Comparison of ENCODE assay signal across 14 cellular contexts in the genomic region with DNA sequence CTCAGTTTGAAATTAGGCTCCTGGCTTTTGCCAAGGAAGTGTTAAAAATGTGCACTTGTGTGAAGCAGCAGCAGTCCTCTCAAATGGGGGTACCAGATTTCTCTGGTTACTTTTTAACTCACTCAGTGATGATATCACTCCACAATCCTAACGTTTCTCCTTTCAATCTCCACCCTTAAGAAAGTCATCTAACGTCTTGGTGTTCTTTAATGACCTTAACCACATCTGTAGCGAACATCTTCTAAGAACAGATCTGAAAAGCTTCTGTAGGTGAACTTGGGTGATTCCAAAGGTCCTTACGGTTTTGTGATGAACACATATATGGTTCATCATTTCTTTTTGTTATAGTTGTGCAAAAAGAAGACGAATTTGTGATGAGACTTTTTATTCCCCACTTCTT.
DNase-seq lines count a peak whose midpoint lies in the region; ATAC-seq lines count a peak whose summit lies in the region.
"Had no signal": no experiment of that assay in that cellular context is flagged by ENCODE, and none has a peak within 500 bp of the region (broad histone marks: within the 10 kb centered on the region; RNA-seq: fewer than 3 reads in every experiment).

No MANE protein-coding gene starts in this region.

- H3K4me1 ChIP-seq in BLaER1 = peaks cover 49% of the 10 kb centered on the region
- H3K4me1 ChIP-seq in CD8-positive, alpha-beta memory T cell (ENCODE audit: insufficient read depth, low read length) = peaks cover 43% of the 10 kb centered on the region
- H3K4me1 ChIP-seq in naive thymus-derived CD4-positive, alpha-beta T cell (ENCODE audit: control insufficient read depth in 2 of 2, insufficient read depth in 2 of 2, low read length in 2 of 2) = peaks cover 17 to 32% of the 10 kb centered on the region in 2 donors
- H3K4me1 ChIP-seq: right lobe of liver had no signal

- H3K36me3 ChIP-seq in BLaER1 = no peaks in the 10 kb centered on the region
- H3K36me3 ChIP-seq in CD8-positive, alpha-beta memory T cell (ENCODE audit: insufficient read depth, low read length) = no peaks in the 10 kb centered on the region
- no peaks in the 10 kb centered on the region for H3K36me3 ChIP-seq in naive thymus-derived CD4-positive, alpha-beta T cell (ENCODE audit: control insufficient read depth in 2 of 3, insufficient read depth in 3 of 3, low read length in 3 of 3)
- H3K36me3 ChIP-seq: gastrocnemius medialis, Peyer's patch, right lobe of liver had no signal

- H3K9ac ChIP-seq in BLaER1 = no peak overlapping the region

- no peaks in the 10 kb centered on the region for H3K27me3 ChIP-seq in BLaER1
- H3K27me3 ChIP-seq in CD8-positive, alpha-beta memory T cell (ENCODE audit: insufficient read depth, low read length, poor library complexity, severe bottlenecking) = no peaks in the 10 kb centered on the region
- H3K27me3 ChIP-seq in naive thymus-derived CD4-positive, alpha-beta T cell (ENCODE audit: control insufficient read depth in 2 of 2, insufficient read depth in 2 of 2, low read length in 2 of 2) = no peaks in the 10 kb centered on the region
- H3K27me3 ChIP-seq: gastrocnemius medialis, Peyer's patch, right lobe of liver had no signal

- peak overlapping the region in 3 of 7 donors; percentile 25 to 55 (median 40) for H3K4me3 Mint-ChIP-seq in CD8-positive, alpha-beta memory T cell
- H3K4me3 Mint-ChIP-seq in activated CD8-positive, alpha-beta T cell treated with anti-CD3 and anti-CD28 coated beads, Interleukin-2, amount 10 ng/mL, durations not matched to agents 7 days and 5 days = no peak overlapping the region
- peak overlapping the region in 9 of 10 donors; percentile 4 to 60 (median 16) for H3K4me3 Mint-ChIP-seq in naive thymus-derived CD4-positive, alpha-beta T cell

- H3K4me3 ChIP-seq in BLaER1 = no peak overlapping the region
- H3K4me3 ChIP-seq in CD8-positive, alpha-beta memory T cell (ENCODE audit: low read length) = no peak overlapping the region
- no peak overlapping the region for H3K4me3 ChIP-seq in naive thymus-derived CD4-positive, alpha-beta T cell (ENCODE audit: low read length)
- H3K4me3 ChIP-seq: gastrocnemius medialis, Peyer's patch, right lobe of liver had no signal

- H3K9me3 ChIP-seq in BLaER1 = no peaks in the 10 kb centered on the region
- no peaks in the 10 kb centered on the region for H3K9me3 ChIP-seq in CD8-positive, alpha-beta memory T cell (ENCODE audit: low read length)
- H3K9me3 ChIP-seq in naive thymus-derived CD4-positive, alpha-beta T cell (ENCODE audit: control insufficient read depth in 2 of 3, low read length in 3 of 3) = no peaks in the 10 kb centered on the region
- H3K9me3 ChIP-seq: gastrocnemius medialis, Peyer's patch, right lobe of liver had no signal

- no peaks in the 10 kb centered on the region for H4K20me1 ChIP-seq in BLaER1

- ATAC-seq in activated CD8-positive, alpha-beta T cell treated with anti-CD3 and anti-CD28 coated beads, Interleukin-2, amount 10 ng/mL, durations not matched to agents 7 days and 5 days = peak; percentile 35
- ATAC-seq in naive thymus-derived CD4-positive, alpha-beta T cell = peak; percentile 56
- ATAC-seq: gastrocnemius medialis, right lobe of liver had no signal

- H3K9me3 Mint-ChIP-seq in CD8-positive, alpha-beta memory T cell = no peaks in the 10 kb centered on the region
- no peaks in the 10 kb centered on the region for H3K9me3 Mint-ChIP-seq in activated CD8-positive, alpha-beta T cell treated with anti-CD3 and anti-CD28 coated beads, Interleukin-2, amount 10 ng/mL, durations not matched to agents 7 days and 5 days (ENCODE audit: insufficient read depth)
- H3K9me3 Mint-ChIP-seq in naive thymus-derived CD4-positive, alpha-beta T cell = no peaks in the 10 kb centered on the region

- peaks cover 55 to 87% (median 80%) of the 10 kb centered on the region in 3 donors for H3K4me1 Mint-ChIP-seq in CD8-positive, alpha-beta memory T cell
- H3K4me1 Mint-ChIP-seq in activated CD8-positive, alpha-beta T cell treated with anti-CD3 and anti-CD28 coated beads, Interleukin-2, amount 10 ng/mL, durations not matched to agents 7 days and 5 days (ENCODE audit: low read depth) = peaks cover 60% of the 10 kb centered on the region
- peaks cover 40 to 92% (median 84%) of the 10 kb centered on the region in 7 donors for H3K4me1 Mint-ChIP-seq in naive thymus-derived CD4-positive, alpha-beta T cell

- H3K4me2 ChIP-seq in BLaER1 = peak overlapping the region; percentile 79

- peaks cover 0 to 2% (median 0%) of the 10 kb centered on the region in 3 donors for H3K36me3 Mint-ChIP-seq in CD8-positive, alpha-beta memory T cell
- H3K36me3 Mint-ChIP-seq in activated CD8-positive, alpha-beta T cell treated with anti-CD3 and anti-CD28 coated beads, Interleukin-2, amount 10 ng/mL, durations not matched to agents 7 days and 5 days (ENCODE audit: low read depth) = peaks cover 32% of the 10 kb centered on the region
- peaks cover 0 to 23% (median 8%) of the 10 kb centered on the region in 5 donors for H3K36me3 Mint-ChIP-seq in naive thymus-derived CD4-positive, alpha-beta T cell

- intact Hi-C loops in naive thymus-derived CD4-positive, alpha-beta T cell (cut with micrococcal nuclease) = loop anchor here in 1 of 2 donors (1.0 kb wide), 1 partner anchor 9 kb away; no protein-coding TSS in a partner anchor

- CTCF ChIA-PET in CD8-positive, alpha-beta memory T cell (lab: Charles Lee) = interaction anchor here (1.0 to 2.0 kb wide), 4 partner anchors 9 to 18 kb away, joined by 3 to 5 read pairs (median 3); no protein-coding TSS in a partner anchor
- CTCF ChIA-PET in activated CD8-positive, alpha-beta T cell treated with anti-CD3 and anti-CD28 coated beads, Interleukin-2, amount 10 ng/mL, durations not matched to agents 7 days and 5 days (lab: Charles Lee) = interaction anchor here (1.1 to 1.5 kb wide), 3 partner anchors 9 to 72 kb away, joined by 3 to 7 read pairs (median 4); no protein-coding TSS in a partner anchor
- CTCF ChIA-PET in naive thymus-derived CD4-positive, alpha-beta T cell (lab: Charles Lee) = no interaction called here

- DNase-seq in CD8-positive, alpha-beta memory T cell = no peak
- no peak for DNase-seq in activated CD8-positive, alpha-beta T cell treated with anti-CD3 and anti-CD28 coated beads, Interleukin-2, amount 10 ng/mL, durations not matched to agents 7 days and 5 days
- DNase-seq in naive thymus-derived CD4-positive, alpha-beta T cell = no peak
- DNase-seq in dermis blood vessel endothelial cell (no peak), NCI-H446 (lab: John Stamatoyannopoulos, UW) (no peak), activated gamma-delta T cell treated with Interleukin-2 at 50 U/mL for 16 hours (no peak)
- DNase-seq: gastrocnemius medialis, KG1, NCI-H1092 treated with DMSO at 0.1 percent for 48 hours, NCI-H774, occipital lobe, Peyer's patch, right lobe of liver had no signal

- H3K27ac Mint-ChIP-seq in CD8-positive, alpha-beta memory T cell = peak overlapping the region; percentile 40 to 97 (median 86)
- H3K27ac Mint-ChIP-seq in activated CD8-positive, alpha-beta T cell treated with anti-CD3 and anti-CD28 coated beads, Interleukin-2, amount 10 ng/mL, durations not matched to agents 7 days and 5 days = peak overlapping the region; percentile 50
- peak overlapping the region; percentile 16 to 78 (median 42) for H3K27ac Mint-ChIP-seq in naive thymus-derived CD4-positive, alpha-beta T cell

- H3K27me3 Mint-ChIP-seq in CD8-positive, alpha-beta memory T cell = no peaks in the 10 kb centered on the region
- H3K27me3 Mint-ChIP-seq in activated CD8-positive, alpha-beta T cell treated with anti-CD3 and anti-CD28 coated beads, Interleukin-2, amount 10 ng/mL, durations not matched to agents 7 days and 5 days (ENCODE audit: low read depth) = no peaks in the 10 kb centered on the region
- no peaks in the 10 kb centered on the region for H3K27me3 Mint-ChIP-seq in naive thymus-derived CD4-positive, alpha-beta T cell

- H3K27ac ChIP-seq in BLaER1 = no peak overlapping the region; the same call in 1 of the 2 replicates
- H3K27ac ChIP-seq in CD8-positive, alpha-beta memory T cell (ENCODE audit: low read depth, low read length) = no peak overlapping the region
- no peak overlapping the region for H3K27ac ChIP-seq in naive thymus-derived CD4-positive, alpha-beta T cell (ENCODE audit: low read depth, low read length)
- H3K27ac ChIP-seq: right lobe of liver had no signal

- POLR2A ChIA-PET in CD8-positive, alpha-beta memory T cell (lab: Charles Lee) = no interaction called here
- POLR2A ChIA-PET in activated CD8-positive, alpha-beta T cell treated with anti-CD3 and anti-CD28 coated beads, Interleukin-2, amount 10 ng/mL, durations not matched to agents 7 days and 5 days (lab: Charles Lee) = interaction anchor here (1.3 to 1.5 kb wide), 3 partner anchors 14 to 84 kb away, joined by 3 to 4 read pairs (median 3); no protein-coding TSS in a partner anchor
- POLR2A ChIA-PET in naive thymus-derived CD4-positive, alpha-beta T cell (lab: Charles Lee) = interaction anchor here (0.8 to 1.5 kb wide), 3 partner anchors 10 to 29 kb away, joined by 3 to 5 read pairs (median 4); no protein-coding TSS in a partner anchor
